ENCODE assay signal across 1 cellular context in the genomic region with DNA sequence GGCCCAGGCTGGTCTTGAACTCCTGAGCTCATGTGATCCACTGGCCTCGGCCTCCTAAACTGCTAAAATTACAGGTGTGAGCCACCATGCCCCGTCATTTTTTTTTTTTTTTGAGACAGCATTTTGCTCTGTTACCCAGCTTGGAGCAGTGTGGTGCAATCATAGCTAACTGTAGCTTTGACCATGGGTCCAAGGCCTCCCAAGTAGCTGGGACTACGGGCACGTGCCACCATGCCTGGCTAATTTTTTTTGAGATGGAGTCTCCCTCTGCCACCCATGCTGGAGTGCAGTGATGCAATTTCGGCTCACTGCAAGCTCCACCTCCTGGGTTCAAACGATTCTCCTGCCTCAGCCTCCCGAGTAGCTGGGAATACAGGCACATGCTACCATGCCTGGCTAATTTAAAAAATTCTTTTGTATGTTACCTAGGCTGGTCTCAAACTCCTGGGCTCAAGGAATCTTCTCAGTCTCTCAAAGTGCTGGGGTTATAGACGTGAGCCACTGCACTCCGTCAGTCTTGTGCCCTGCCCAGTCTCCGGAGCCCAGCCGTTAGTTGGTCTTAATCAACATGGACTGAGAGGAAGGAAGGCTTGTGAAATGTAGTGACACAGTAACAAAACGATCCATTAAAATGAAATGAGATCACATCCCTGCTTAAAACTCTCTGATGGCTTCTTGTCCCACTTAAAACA.
TF ChIP-seq lines count a peak whose summit lies in the region.

No MANE protein-coding gene starts in this region.

TF ChIP-seq in HepG2, 621 proteins besides CTCF, POLR2A, EP300 and RAD21 (continued from another document):
- no peak for TF ChIP-seq ZBTB40 (IDR thresholded peaks at IDR 0.05)
- peak; percentile 57; the same call in 1 of the 2 replicates for TF ChIP-seq ZBTB40 (CRISPR knock-in tag; IDR thresholded peaks at IDR 0.05)
- no peak for TF ChIP-seq ZNF143 (CRISPR knock-in tag; IDR thresholded peaks at IDR 0.05)
- no peak for TF ChIP-seq CBX1 (IDR thresholded peaks at IDR 0.05; ENCODE audit: low read depth)
- TF ChIP-seq, protein P1, sequence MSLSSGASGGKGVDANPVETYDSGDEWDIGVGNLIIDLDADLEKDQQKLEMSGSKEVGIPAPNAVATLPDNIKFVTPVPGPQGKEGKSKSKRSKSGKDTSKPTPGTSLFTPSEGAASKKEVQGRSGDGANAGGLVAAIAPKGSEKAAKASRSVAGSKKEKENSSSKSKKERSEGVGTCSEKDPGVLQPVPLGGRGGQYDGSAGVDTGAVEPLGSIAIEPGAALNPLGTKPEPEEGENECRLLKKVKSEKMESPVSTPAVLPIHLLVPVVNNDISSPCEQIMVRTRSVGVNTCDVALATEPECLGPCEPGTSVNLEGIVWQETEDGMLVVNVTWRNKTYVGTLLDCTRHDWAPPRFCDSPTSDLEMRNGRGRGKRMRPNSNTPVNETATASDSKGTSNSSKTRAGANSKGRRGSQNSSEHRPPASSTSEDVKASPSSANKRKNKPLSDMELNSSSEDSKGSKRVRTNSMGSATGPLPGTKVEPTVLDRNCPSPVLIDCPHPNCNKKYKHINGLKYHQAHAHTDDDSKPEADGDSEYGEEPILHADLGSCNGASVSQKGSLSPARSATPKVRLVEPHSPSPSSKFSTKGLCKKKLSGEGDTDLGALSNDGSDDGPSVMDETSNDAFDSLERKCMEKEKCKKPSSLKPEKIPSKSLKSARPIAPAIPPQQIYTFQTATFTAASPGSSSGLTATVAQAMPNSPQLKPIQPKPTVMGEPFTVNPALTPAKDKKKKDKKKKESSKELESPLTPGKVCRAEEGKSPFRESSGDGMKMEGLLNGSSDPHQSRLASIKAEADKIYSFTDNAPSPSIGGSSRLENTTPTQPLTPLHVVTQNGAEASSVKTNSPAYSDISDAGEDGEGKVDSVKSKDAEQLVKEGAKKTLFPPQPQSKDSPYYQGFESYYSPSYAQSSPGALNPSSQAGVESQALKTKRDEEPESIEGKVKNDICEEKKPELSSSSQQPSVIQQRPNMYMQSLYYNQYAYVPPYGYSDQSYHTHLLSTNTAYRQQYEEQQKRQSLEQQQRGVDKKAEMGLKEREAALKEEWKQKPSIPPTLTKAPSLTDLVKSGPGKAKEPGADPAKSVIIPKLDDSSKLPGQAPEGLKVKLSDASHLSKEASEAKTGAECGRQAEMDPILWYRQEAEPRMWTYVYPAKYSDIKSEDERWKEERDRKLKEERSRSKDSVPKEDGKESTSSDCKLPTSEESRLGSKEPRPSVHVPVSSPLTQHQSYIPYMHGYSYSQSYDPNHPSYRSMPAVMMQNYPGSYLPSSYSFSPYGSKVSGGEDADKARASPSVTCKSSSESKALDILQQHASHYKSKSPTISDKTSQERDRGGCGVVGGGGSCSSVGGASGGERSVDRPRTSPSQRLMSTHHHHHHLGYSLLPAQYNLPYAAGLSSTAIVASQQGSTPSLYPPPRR (CRISPR knock-in tag; IDR thresholded peaks at IDR 0.05; ENCODE audit: borderline replicate concordance) = no peak
- peak; percentile 44; the same call in 1 of the 2 replicates for TF ChIP-seq ZNF788 (CRISPR knock-in tag; IDR thresholded peaks at IDR 0.05; ENCODE audit: borderline replicate concordance)
- TF ChIP-seq, protein P2, sequence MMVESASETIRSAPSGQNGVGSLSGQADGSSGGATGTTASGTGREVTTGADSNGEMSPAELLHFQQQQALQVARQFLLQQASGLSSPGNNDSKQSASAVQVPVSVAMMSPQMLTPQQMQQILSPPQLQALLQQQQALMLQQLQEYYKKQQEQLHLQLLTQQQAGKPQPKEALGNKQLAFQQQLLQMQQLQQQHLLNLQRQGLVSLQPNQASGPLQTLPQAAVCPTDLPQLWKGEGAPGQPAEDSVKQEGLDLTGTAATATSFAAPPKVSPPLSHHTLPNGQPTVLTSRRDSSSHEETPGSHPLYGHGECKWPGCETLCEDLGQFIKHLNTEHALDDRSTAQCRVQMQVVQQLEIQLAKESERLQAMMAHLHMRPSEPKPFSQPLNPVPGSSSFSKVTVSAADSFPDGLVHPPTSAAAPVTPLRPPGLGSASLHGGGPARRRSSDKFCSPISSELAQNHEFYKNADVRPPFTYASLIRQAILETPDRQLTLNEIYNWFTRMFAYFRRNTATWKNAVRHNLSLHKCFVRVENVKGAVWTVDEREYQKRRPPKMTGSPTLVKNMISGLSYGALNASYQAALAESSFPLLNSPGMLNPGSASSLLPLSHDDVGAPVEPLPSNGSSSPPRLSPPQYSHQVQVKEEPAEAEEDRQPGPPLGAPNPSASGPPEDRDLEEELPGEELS (CRISPR knock-in tag; IDR thresholded peaks at IDR 0.05) = 0 out of 2 replicates have a peak, but pooled peaks have one; percentile 17
- peak; percentile 86; the same call in 1 of the 2 replicates for TF ChIP-seq ZNF362 (CRISPR knock-in tag; IDR thresholded peaks at IDR 0.05; ENCODE audit: borderline replicate concordance)
- TF ChIP-seq, protein P3, sequence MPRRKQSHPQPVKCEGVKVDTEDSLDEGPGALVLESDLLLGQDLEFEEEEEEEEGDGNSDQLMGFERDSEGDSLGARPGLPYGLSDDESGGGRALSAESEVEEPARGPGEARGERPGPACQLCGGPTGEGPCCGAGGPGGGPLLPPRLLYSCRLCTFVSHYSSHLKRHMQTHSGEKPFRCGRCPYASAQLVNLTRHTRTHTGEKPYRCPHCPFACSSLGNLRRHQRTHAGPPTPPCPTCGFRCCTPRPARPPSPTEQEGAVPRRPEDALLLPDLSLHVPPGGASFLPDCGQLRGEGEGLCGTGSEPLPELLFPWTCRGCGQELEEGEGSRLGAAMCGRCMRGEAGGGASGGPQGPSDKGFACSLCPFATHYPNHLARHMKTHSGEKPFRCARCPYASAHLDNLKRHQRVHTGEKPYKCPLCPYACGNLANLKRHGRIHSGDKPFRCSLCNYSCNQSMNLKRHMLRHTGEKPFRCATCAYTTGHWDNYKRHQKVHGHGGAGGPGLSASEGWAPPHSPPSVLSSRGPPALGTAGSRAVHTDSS (CRISPR knock-in tag; conservative IDR thresholded peaks at IDR 0.05) = no peak
- TF ChIP-seq THAP8 (CRISPR knock-in tag; IDR thresholded peaks at IDR 0.05; ENCODE audit: borderline replicate concordance) = no peak
- TF ChIP-seq SRSF9 (IDR thresholded peaks at IDR 0.05; ENCODE audit: borderline replicate concordance, insufficient read depth, low read depth, low read length, poor library complexity, severe bottlenecking) = no peak
- peak; percentile 29; the same call in 1 of the 2 replicates for TF ChIP-seq HOXD1 (CRISPR knock-in tag; IDR thresholded peaks at IDR 0.05)
- no peak for TF ChIP-seq LCORL (IDR thresholded peaks at IDR 0.05)
- TF ChIP-seq LCORL (CRISPR knock-in tag; IDR thresholded peaks at IDR 0.05) = peak; percentile 36; the same call in 1 of the 2 replicates
- TF ChIP-seq ATF2 (CRISPR knock-in tag; IDR thresholded peaks at IDR 0.05) = 0 out of 2 replicates have a peak, but pooled peaks have one; percentile 30
- TF ChIP-seq ZNF720 (CRISPR knock-in tag; IDR thresholded peaks at IDR 0.05) = no peak
- peak; percentile 90 for TF ChIP-seq BHLHE40 (IDR thresholded peaks at IDR 0.05; ENCODE audit: low read length)
- TF ChIP-seq MYC (CRISPR knock-in tag; IDR thresholded peaks at IDR 0.05; ENCODE audit: borderline replicate concordance) = peak; percentile 26; the same call in 1 of the 2 replicates
- TF ChIP-seq GATAD2A (CRISPR knock-in tag; IDR thresholded peaks at IDR 0.05) = peak; percentile 35; the same call in 1 of the 2 replicates
- TF ChIP-seq GATAD1 (CRISPR knock-in tag; IDR thresholded peaks at IDR 0.05) = no peak
- TF ChIP-seq ZNF232 (CRISPR knock-in tag; IDR thresholded peaks at IDR 0.05; ENCODE audit: borderline replicate concordance) = 0 out of 2 replicates have a peak, but pooled peaks have one; percentile 14
- 0 out of 2 replicates have a peak, but pooled peaks have one; percentile 18 for TF ChIP-seq ELF3 (CRISPR knock-in tag; IDR thresholded peaks at IDR 0.05)
- no peak for TF ChIP-seq NR2F2 (IDR thresholded peaks at IDR 0.05; ENCODE audit: borderline replicate concordance, low read depth)
- no peak for TF ChIP-seq ATRX (CRISPR knock-in tag; IDR thresholded peaks at IDR 0.05; ENCODE audit: borderline replicate concordance)
- TF ChIP-seq TRIM24 (CRISPR knock-in tag; IDR thresholded peaks at IDR 0.05) = no peak
